In the genomic region with DNA sequence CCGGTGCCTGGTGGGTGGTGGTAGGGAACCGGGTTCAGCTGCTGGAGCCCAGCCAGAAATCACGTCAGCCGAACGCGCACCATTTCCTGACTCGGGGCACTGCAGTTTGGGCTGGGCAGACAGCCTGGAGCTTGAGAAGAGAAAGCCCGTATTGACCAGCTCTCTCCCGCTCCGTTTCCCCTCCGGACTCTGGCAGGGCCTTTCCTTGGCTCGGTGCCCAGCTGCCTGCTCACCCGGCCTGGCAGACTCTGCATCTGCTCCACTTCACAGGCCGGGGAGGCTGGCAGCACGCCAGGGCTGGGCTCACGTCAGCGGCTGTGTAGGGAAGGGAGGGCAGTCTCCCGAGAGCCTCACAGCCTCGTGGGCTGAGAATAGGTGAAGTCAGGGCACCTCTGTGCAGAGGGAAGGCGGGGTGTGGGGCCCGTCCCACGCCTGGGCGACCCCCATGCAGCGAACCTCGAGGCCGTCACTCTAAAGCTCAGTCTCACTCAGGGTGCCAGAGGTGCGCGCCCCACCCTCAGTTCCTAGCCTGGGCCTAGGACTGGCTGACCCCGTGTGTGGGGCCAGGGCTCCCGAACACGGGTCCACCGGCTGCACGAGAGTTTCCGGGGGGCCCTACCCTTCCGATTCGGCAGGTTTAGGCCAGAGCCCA, we compare ENCODE assay signal across 8 cellular contexts. TPM values are rescaled to one million over a fixed set of nuclear protein-coding genes. Genes with fewer than 3 reads are reported as not detected.
DNase-seq lines count a peak whose midpoint lies in the region; ATAC-seq and TF ChIP-seq lines count a peak whose summit lies in the region.

No MANE protein-coding gene starts in this region.

- no peaks in the 10 kb centered on the region for H3K36me3 Mint-ChIP-seq in brain

- no peak for TF ChIP-seq CTCF in GM10248 (IDR thresholded peaks at IDR 0.05; ENCODE audit: control extremely low read depth, extremely low read depth, low read depth, missing control alignments)
- TF ChIP-seq CTCF in brain (conservative IDR thresholded peaks at IDR 0.05): no peak

- peak overlapping the region in 2 of 5 experiments; percentile 30 to 32 for H3K4me3 Mint-ChIP-seq in brain

- H3K27me3 Mint-ChIP-seq in brain: peaks cover 11% of the 10 kb centered on the region

- peaks cover 0 to 3% (median 0%) of the 10 kb centered on the region in 5 experiments for H3K9me3 Mint-ChIP-seq in brain

- ATAC-seq in GM21619 (IDR thresholded peaks at IDR 0.05; ENCODE audit: unreplicated experiment): no peak

- CTCF ChIA-PET in GM10248 (lab: Yijun Ruan, JAX): interaction anchor here (0.7 kb wide), 1 partner anchor 8 kb away, joined by 4 read pairs; no protein-coding TSS in a partner anchor

- POLR2A ChIA-PET in GM10248 (lab: Yijun Ruan, JAX): no interaction called here

- DNase-seq in GM10248 (ENCODE audit: extremely low spot score) (peak; percentile 45), NCI-H1092 treated with DMSO at 0.1 percent for 48 hours (lab: John Stamatoyannopoulos, UW) (peak; percentile 96), T follicular helper cell (ENCODE audit: low read depth) (peak; percentile 49), iPS-NIHi11 (ENCODE audit: low spot score) (peak; percentile 75), smooth muscle cell of the brain vasculature (ENCODE audit: low read depth, low spot score) (peak; percentile 96), OCI-M2 (lab: John Stamatoyannopoulos, UW; ENCODE audit: unreplicated experiment) (no peak)

- peaks cover 40% of the 10 kb centered on the region for H3K4me1 Mint-ChIP-seq in brain

- H3K27ac Mint-ChIP-seq in brain: peak overlapping the region; percentile 51 to 91 (median 70)

RNA-seq across cellular contexts. Expression of a gene that starts 59.1 kb away (rescaled TPM):
- polyA plus RNA-seq in brain (ENCODE audit: insufficient read depth, low read depth, low replicate concordance): not detected
